Comparison of ENCODE assay signal across 1 cellular context in the genomic region with DNA sequence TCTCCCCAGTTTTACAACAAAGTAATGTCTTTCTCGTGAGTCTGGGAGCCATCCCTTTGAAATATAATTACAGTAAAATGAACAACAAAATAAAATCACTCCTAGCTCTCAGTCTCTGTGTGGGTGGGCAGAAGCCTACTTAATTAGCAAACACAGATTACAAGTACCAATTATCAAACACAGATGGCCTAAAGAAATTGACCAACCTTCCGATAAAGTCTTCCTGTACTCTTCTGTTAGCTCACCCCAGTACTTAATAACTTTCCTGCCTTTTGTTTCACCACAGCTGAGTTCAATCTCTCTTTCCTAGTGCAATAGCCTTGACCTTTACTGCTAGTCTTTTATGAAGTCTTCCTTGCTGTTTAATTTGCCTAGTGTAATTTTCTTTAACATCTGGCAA.
TF ChIP-seq lines count a peak whose summit lies in the region.

No MANE protein-coding gene starts in this region.

TF ChIP-seq in WTC11, 78 proteins besides CTCF, POLR2A, EP300 and RAD21 (continued from another document):
- TF ChIP-seq, protein P1, sequence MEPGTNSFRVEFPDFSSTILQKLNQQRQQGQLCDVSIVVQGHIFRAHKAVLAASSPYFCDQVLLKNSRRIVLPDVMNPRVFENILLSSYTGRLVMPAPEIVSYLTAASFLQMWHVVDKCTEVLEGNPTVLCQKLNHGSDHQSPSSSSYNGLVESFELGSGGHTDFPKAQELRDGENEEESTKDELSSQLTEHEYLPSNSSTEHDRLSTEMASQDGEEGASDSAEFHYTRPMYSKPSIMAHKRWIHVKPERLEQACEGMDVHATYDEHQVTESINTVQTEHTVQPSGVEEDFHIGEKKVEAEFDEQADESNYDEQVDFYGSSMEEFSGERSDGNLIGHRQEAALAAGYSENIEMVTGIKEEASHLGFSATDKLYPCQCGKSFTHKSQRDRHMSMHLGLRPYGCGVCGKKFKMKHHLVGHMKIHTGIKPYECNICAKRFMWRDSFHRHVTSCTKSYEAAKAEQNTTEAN (CRISPR knock-in tag; IDR thresholded peaks at IDR 0.05), result no peak
- TF ChIP-seq ATF1 (CRISPR knock-in tag; IDR thresholded peaks at IDR 0.05) (no peak), JUN (CRISPR knock-in tag; IDR thresholded peaks at IDR 0.05) (no peak)
